ENCODE assay signal across 33 cellular contexts in the genomic region with DNA sequence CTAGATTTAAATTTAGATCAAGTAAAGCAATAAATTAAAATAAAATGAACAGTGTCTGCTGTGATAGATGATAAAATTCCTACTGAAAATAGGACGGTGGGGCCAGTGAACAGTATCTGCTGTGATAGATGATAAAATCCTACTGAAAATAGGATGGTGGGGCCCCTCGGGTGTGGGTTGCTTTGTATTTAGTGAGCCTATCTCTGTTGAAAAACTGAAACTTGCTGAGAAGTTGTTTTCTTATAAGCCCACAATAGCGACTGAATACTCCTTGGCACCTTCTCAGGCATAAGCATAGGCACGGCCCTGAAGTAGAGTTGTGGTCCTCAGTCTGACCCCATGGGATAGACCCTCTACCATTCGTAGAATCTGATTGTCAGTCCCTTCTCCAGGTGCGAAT. TPM values are rescaled to one million over a fixed set of nuclear protein-coding genes. Genes with fewer than 3 reads are reported as not detected.
"Had no signal": no experiment of that assay in that cellular context is flagged by ENCODE, and none has a peak within 500 bp of the region (broad histone marks: within the 10 kb centered on the region; RNA-seq: fewer than 3 reads in every experiment).

No MANE protein-coding gene starts in this region.

- DNase-seq: activated B cell treated with CpG ODN at 0.5 μM for 24 hours; activated CD4-positive, alpha-beta memory T cell treated with anti-CD3 and anti-CD28 coated beads, Interleukin-2, amount 10 ng/mL, durations not matched to agents 7 days and 5 days; activated CD4-positive, alpha-beta T cell treated with anti-CD3 and anti-CD28 coated beads for 48 hours; activated CD4-positive, CD25-positive, alpha-beta regulatory T cell treated with anti-CD3 and anti-CD28 coated beads, Interleukin-2, amount 50 U/mL, for 72 hours; activated CD8-positive, alpha-beta memory T cell treated with anti-CD3 and anti-CD28 coated beads, Interleukin-2, amount 10 ng/mL, durations not matched to agents 7 days and 5 days; activated naive CD4-positive, alpha-beta T cell; activated naive CD4-positive, alpha-beta T cell treated with anti-CD3 and anti-CD28 coated beads, Interleukin-2, amount 50 U/mL, for 16 hours; activated naive CD8-positive, alpha-beta T cell treated with anti-CD3 and anti-CD28 coated beads for 36 hours; amniotic stem cell; aorta; brain microvascular endothelial cell; central memory CD4-positive, alpha-beta T cell; Karpas-422; MG63; MV-4-11; NCI-H1092; NCI-H1436 treated with DMSO at 0.1 percent for 48 hours; NCI-H1694 treated with DMSO at 0.1 percent for 48 hours; NCI-H2029; NCI-H345; NCI-H524 treated with DMSO at 0.1 percent for 48 hours; NK-92 treated with Interleukin-12 subunit alpha and Interleukin-12 subunit beta, amount 100 ng/mL, for 24 hours; PC-3; Peyer's patch; RPMI8226; SHP77 treated with DMSO at 0.1 percent for 48 hours; T-cell; T-helper 2 cell; T-helper 9 cell had no signal

- FAIRE-seq: colon had no signal

- H3K9me3 ChIP-seq: MG63, Peyer's patch had no signal

- H3K4me3 ChIP-seq: MG63, Peyer's patch had no signal

- H3K27ac ChIP-seq: brain microvascular endothelial cell, Peyer's patch, VCaP had no signal

- H3K27me3 ChIP-seq: brain microvascular endothelial cell, MG63, Peyer's patch had no signal

RNA-seq across cellular contexts. Expression of gene LRRC14B, which starts 32.5 kb away (rescaled TPM):
- total RNA-seq: activated B cell treated with CpG ODN at 0.5 μM for 24 hours; activated CD4-positive, alpha-beta memory T cell treated with anti-CD3 and anti-CD28 coated beads, Interleukin-2, amount 10 ng/mL, durations not matched to agents 7 days and 5 days; activated CD8-positive, alpha-beta memory T cell treated with anti-CD3 and anti-CD28 coated beads, Interleukin-2, amount 10 ng/mL, durations not matched to agents 7 days and 5 days; aorta; NCI-H460; PC-3; Peyer's patch; SK-MEL-5; T-cell had no signal
- polyA plus RNA-seq: aorta had no signal
